Comparison of ENCODE assay signal across 2 cellular contexts in the genomic region with DNA sequence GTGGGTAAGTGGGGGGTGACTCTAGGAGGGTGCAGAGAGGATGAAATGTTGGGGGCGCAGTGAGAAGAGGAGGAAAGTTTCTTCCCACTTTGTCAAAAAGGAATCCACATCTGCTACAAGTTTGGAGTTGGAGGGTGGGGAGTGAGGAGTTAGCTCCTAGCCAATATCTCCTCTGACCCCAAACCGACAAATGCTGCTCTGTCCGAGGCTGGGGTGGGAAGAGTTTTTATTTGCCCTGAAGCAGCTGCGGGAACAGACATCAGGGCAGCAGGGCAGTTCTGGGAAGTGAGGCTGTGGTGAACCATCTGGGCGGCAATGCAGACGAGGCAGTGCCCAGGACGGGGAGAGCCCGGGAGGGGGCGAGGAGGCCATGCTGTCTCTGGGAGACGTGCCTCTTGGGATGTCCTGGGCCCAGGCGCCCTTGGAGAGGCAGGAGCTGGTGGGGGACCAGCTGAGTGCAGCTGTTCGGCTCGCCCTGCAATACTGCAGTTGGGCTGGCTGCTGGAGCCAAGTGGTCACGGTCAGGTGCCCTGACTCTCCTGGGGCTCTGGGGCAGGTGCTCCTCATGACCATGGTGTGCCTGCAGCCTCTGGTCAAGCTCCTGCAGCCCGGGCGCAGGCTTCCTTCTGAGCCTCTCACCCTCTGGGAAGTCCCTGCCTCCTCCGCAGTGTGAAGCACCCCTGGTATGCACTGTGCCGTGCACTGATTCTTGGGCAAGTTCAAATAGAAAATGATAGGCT.
TF ChIP-seq lines count a peak whose summit lies in the region.

No MANE protein-coding gene starts in this region.

TF ChIP-seq in HepG2, 621 proteins besides CTCF, POLR2A, EP300 and RAD21 (continues in another document):
- TF ChIP-seq ETV5 (CRISPR knock-in tag; IDR thresholded peaks at IDR 0.05; ENCODE audit: borderline replicate concordance) (0 out of 2 replicates have a peak, but pooled peaks have one; percentile 10), CENPT (CRISPR knock-in tag; IDR thresholded peaks at IDR 0.05; ENCODE audit: low read depth) (no peak), ESRRA (CRISPR knock-in tag; IDR thresholded peaks at IDR 0.05; ENCODE audit: low read depth) (no peak), TCF12 (IDR thresholded peaks at IDR 0.05) (no peak), TCF12 (CRISPR knock-in tag; IDR thresholded peaks at IDR 0.05) (no peak), TEAD3 (CRISPR knock-in tag; optimal IDR thresholded peaks at IDR 0.05; ENCODE audit: borderline replicate concordance) (peak; percentile 63), NFE2 (CRISPR knock-in tag; IDR thresholded peaks at IDR 0.05) (no peak), ZMYM2 (CRISPR knock-in tag; IDR thresholded peaks at IDR 0.05) (0 out of 2 replicates have a peak, but pooled peaks have one; percentile 6)
- TF ChIP-seq, protein P1, sequence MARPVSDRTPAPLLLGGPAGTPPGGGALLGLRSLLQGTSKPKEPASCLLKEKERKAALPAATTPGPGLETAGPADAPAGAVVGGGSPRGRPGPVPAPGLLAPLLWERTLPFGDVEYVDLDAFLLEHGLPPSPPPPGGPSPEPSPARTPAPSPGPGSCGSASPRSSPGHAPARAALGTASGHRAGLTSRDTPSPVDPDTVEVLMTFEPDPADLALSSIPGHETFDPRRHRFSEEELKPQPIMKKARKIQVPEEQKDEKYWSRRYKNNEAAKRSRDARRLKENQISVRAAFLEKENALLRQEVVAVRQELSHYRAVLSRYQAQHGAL (CRISPR knock-in tag; IDR thresholded peaks at IDR 0.05; ENCODE audit: not compliant biosample characterization): no peak
- TF ChIP-seq, protein P2, sequence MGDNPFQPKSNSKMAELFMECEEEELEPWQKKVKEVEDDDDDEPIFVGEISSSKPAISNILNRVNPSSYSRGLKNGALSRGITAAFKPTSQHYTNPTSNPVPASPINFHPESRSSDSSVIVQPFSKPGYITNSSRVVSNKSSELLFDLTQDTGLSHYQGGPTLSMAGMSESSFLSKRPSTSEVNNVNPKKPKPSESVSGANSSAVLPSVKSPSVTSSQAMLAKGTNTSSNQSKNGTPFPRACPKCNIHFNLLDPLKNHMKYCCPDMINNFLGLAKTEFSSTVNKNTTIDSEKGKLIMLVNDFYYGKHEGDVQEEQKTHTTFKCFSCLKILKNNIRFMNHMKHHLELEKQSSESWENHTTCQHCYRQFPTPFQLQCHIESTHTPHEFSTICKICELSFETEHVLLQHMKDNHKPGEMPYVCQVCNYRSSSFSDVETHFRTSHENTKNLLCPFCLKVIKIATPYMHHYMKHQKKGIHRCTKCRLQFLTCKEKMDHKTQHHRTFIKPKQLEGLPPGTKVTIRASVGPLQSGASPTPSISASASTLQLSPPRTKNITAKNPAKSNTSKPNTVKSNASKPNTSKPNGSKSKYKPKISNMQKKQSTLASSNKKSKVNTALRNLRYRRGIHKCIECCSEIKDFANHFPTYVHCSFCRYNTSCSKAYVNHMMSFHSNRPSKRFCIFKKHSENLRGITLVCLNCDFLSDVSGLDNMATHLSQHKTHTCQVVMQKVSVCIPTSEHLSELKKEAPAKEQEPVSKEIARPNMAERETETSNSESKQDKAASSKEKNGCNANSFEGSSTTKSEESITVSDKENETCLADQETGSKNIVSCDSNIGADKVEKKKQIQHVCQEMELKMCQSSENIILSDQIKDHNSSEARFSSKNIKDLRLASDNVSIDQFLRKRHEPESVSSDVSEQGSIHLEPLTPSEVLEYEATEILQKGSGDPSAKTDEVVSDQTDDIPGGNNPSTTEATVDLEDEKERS (CRISPR knock-in tag; IDR thresholded peaks at IDR 0.05): no peak
- TF ChIP-seq, protein P3, sequence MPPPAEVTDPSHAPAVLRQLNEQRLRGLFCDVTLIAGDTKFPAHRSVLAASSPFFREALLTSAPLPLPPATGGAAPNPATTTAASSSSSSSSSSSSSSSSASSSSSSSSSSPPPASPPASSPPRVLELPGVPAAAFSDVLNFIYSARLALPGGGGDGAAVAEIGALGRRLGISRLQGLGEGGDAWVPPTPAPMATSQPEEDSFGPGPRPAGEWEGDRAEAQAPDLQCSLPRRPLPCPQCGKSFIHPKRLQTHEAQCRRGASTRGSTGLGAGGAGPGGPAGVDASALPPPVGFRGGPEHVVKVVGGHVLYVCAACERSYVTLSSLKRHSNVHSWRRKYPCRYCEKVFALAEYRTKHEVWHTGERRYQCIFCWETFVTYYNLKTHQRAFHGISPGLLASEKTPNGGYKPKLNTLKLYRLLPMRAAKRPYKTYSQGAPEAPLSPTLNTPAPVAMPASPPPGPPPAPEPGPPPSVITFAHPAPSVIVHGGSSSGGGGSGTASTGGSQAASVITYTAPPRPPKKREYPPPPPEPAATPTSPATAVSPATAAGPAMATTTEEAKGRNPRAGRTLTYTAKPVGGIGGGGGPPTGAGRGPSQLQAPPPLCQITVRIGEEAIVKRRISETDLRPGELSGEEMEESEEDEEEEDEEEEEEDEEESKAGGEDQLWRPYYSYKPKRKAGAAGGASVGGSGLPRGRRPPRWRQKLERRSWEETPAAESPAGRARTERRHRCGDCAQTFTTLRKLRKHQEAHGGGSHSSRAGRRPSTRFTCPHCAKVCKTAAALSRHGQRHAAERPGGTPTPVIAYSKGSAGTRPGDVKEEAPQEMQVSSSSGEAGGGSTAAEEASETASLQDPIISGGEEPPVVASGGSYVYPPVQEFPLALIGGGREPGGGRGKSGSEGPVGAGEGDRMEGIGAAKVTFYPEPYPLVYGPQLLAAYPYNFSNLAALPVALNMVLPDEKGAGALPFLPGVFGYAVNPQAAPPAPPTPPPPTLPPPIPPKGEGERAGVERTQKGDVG (CRISPR knock-in tag; IDR thresholded peaks at IDR 0.05; ENCODE audit: borderline replicate concordance): 0 out of 2 replicates have a peak, but pooled peaks have one; percentile 22
- TF ChIP-seq, protein P4, sequence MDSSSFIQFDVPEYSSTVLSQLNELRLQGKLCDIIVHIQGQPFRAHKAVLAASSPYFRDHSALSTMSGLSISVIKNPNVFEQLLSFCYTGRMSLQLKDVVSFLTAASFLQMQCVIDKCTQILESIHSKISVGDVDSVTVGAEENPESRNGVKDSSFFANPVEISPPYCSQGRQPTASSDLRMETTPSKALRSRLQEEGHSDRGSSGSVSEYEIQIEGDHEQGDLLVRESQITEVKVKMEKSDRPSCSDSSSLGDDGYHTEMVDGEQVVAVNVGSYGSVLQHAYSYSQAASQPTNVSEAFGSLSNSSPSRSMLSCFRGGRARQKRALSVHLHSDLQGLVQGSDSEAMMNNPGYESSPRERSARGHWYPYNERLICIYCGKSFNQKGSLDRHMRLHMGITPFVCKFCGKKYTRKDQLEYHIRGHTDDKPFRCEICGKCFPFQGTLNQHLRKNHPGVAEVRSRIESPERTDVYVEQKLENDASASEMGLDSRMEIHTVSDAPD (CRISPR knock-in tag; IDR thresholded peaks at IDR 0.05): no peak
- TF ChIP-seq, protein P5, sequence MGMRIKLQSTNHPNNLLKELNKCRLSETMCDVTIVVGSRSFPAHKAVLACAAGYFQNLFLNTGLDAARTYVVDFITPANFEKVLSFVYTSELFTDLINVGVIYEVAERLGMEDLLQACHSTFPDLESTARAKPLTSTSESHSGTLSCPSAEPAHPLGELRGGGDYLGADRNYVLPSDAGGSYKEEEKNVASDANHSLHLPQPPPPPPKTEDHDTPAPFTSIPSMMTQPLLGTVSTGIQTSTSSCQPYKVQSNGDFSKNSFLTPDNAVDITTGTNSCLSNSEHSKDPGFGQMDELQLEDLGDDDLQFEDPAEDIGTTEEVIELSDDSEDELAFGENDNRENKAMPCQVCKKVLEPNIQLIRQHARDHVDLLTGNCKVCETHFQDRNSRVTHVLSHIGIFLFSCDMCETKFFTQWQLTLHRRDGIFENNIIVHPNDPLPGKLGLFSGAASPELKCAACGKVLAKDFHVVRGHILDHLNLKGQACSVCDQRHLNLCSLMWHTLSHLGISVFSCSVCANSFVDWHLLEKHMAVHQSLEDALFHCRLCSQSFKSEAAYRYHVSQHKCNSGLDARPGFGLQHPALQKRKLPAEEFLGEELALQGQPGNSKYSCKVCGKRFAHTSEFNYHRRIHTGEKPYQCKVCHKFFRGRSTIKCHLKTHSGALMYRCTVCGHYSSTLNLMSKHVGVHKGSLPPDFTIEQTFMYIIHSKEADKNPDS (CRISPR knock-in tag; IDR thresholded peaks at IDR 0.05): 0 out of 2 replicates have a peak, but pooled peaks have one; percentile 44

TF ChIP-seq in endothelial cell of umbilical vein, 7 proteins besides CTCF, POLR2A, EP300 and RAD21:
- no peak for TF ChIP-seq POLR2AphosphoS5 (IDR thresholded peaks at IDR 0.05; ENCODE audit: insufficient read depth, low read depth, low read length)
- TF ChIP-seq JUN (IDR thresholded peaks at IDR 0.05; ENCODE audit: borderline replicate concordance, insufficient read depth, insufficient read length, low read depth): no peak
- no peak for TF ChIP-seq MYC (IDR thresholded peaks at IDR 0.05; ENCODE audit: low read depth, low read length)
- no peak for TF ChIP-seq EZH2 (IDR thresholded peaks at IDR 0.05; ENCODE audit: borderline replicate concordance, low read depth, low read length, severe bottlenecking)
- TF ChIP-seq, protein P6, sequence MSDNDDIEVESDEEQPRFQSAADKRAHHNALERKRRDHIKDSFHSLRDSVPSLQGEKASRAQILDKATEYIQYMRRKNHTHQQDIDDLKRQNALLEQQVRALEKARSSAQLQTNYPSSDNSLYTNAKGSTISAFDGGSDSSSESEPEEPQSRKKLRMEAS (IDR thresholded peaks at IDR 0.05; ENCODE audit: insufficient read depth, insufficient read length): no peak
- TF ChIP-seq GATA2 (IDR thresholded peaks at IDR 0.05; ENCODE audit: insufficient read depth, insufficient read length, low read depth, low read length): no peak
- no peak for TF ChIP-seq FOS (IDR thresholded peaks at IDR 0.05; ENCODE audit: borderline replicate concordance, insufficient read depth, low read length)
